In the genomic region with DNA sequence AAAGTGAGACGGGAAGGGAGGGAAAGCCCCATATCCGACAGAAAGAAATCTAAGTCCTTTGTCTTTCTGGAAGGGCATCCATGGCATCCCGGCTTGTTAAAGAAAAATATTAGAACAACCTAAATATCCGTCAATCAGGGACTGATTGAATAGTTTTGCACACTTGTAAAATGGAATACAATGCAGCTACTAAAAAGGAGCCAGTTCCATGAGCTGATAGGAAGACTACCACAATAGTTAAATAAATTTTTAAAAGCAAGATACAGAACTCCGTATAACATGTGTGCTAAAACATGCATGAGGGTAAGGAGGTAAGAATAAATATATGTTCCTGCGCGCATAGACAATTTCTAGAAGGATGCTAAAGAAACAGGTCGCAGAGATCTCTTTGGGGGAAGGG, we compare ENCODE assay signal across 8 cellular contexts. TPM values are rescaled to one million over a fixed set of nuclear protein-coding genes. Genes with fewer than 3 reads are reported as not detected.
A peak's percentile ranks its signal among the peaks of the same experiment; 100 is the strongest.
DNase-seq lines count a peak whose midpoint lies in the region; ATAC-seq, FAIRE-seq and TF ChIP-seq lines count a peak whose summit lies in the region.

No MANE protein-coding gene starts in this region.

- H3K27ac ChIP-seq in CD8-positive, alpha-beta T cell (ENCODE audit: low read depth, low read length) = peak overlapping the region; percentile 67
- peak overlapping the region in 1 of 2 donors; percentile 83 for H3K27ac ChIP-seq in coronary artery

- H3K4me2 ChIP-seq in Loucy (ENCODE audit: low read depth, low read length, poor library complexity, severe bottlenecking) = peak overlapping the region; percentile 93

- H4K20me1 ChIP-seq in Loucy (ENCODE audit: insufficient read depth, low read length, poor library complexity, severe bottlenecking) = no peaks in the 10 kb centered on the region

- no peak for TF ChIP-seq CTCF in CD8-positive, alpha-beta T cell (IDR thresholded peaks at IDR 0.05)
- TF ChIP-seq CTCF in Loucy (conservative IDR thresholded peaks at IDR 0.05; ENCODE audit: low read length) (no peak), coronary artery (IDR thresholded peaks at IDR 0.05) (no peak)

- peak overlapping the region; percentile 47 for H3K9ac ChIP-seq in Loucy (ENCODE audit: low read depth, low read length, poor library complexity, severe bottlenecking)

- ATAC-seq in CD8-positive, alpha-beta T cell = no peak

- H3K4me1 ChIP-seq in CD8-positive, alpha-beta T cell (ENCODE audit: insufficient read depth, low read length) = peaks cover 11% of the 10 kb centered on the region
- H3K4me1 ChIP-seq in Loucy (ENCODE audit: insufficient read depth, low read length, poor library complexity, severe bottlenecking) (peaks cover 14% of the 10 kb centered on the region), neuron (ENCODE audit: insufficient read depth, low read length) (peaks cover 2% of the 10 kb centered on the region), HAP-1 (peaks cover 8% of the 10 kb centered on the region)

- peak overlapping the region; percentile 51 for H3K4me3 ChIP-seq in CD8-positive, alpha-beta T cell (ENCODE audit: low read depth, low read length)
- H3K4me3 ChIP-seq in Loucy (ENCODE audit: low read length, poor library complexity, severe bottlenecking) (peak overlapping the region; percentile 76), coronary artery (peak overlapping the region; percentile 62), neuron (ENCODE audit: low read length) (peak overlapping the region; percentile 64), HAP-1 (no peak overlapping the region)

- H3K9me3 ChIP-seq in CD8-positive, alpha-beta T cell (ENCODE audit: low read length) = no peaks in the 10 kb centered on the region
- H3K9me3 ChIP-seq in Loucy (ENCODE audit: insufficient read depth, low read depth, low read length) (no peaks in the 10 kb centered on the region), neuron (ENCODE audit: low read length) (no peaks in the 10 kb centered on the region), HAP-1 (no peaks in the 10 kb centered on the region)

- H3K79me2 ChIP-seq in Loucy (ENCODE audit: insufficient read depth, low read length) = no peaks in the 10 kb centered on the region

- no peaks in the 10 kb centered on the region for H3K27me3 ChIP-seq in CD8-positive, alpha-beta T cell (ENCODE audit: insufficient read depth, low read length)
- H3K27me3 ChIP-seq in Loucy (ENCODE audit: insufficient read depth, low read length, poor library complexity, severe bottlenecking) (peaks cover 52% of the 10 kb centered on the region), neuron (ENCODE audit: insufficient read depth, low read length) (no peaks in the 10 kb centered on the region), HAP-1 (ENCODE audit: low read depth) (peaks cover 7% of the 10 kb centered on the region; the same call in 1 of the 2 replicates)

- H3K4me3 Mint-ChIP-seq in CD8-positive, alpha-beta T cell = peak overlapping the region; percentile 90

- peaks cover 16% of the 10 kb centered on the region for H3K4me1 Mint-ChIP-seq in CD8-positive, alpha-beta T cell (ENCODE audit: low read depth)

- H3F3A ChIP-seq in Loucy (ENCODE audit: low read depth) = no peaks in the 10 kb centered on the region

- CTCF ChIA-PET in CD8-positive, alpha-beta T cell (lab: Charles Lee) = interaction anchor here (0.9 to 2.2 kb wide), 5 partner anchors 9 to 33 kb away, joined by 3 to 14 read pairs (median 5); no protein-coding TSS in a partner anchor

- no peak for DNase-seq in CD8-positive, alpha-beta T cell
- no peak for DNase-seq in coronary artery (ENCODE audit: low spot score)
- no peak for DNase-seq in H54 (ENCODE audit: insufficient read length, low spot score)
- no peak for DNase-seq in HAP-1 (ENCODE audit: low spot score in 2 of 2)
- DNase-seq in iPS-NIHi11 (ENCODE audit: low spot score) = no peak
- no peak for DNase-seq in occipital lobe (lab: John Stamatoyannopoulos, UW)

- no peak for FAIRE-seq in H54 (lab: Jason Lieb, UNC)

- intact Hi-C loops in CD8-positive, alpha-beta T cell (cut with DNase I, micrococcal nuclease) = loop anchor here in 1 of 2 experiments (1.0 kb wide), 4 partner anchors 9 to 83 kb away; a partner anchor contains a TSS

- H3K9me2 ChIP-seq in Loucy (replicated peaks; ENCODE audit: low read depth, low read length) = no peaks in the 10 kb centered on the region

- POLR2A ChIA-PET in CD8-positive, alpha-beta T cell (lab: Charles Lee) = interaction anchor here (0.7 to 1.7 kb wide), 8 partner anchors 9 to 343 kb away, joined by 3 to 10 read pairs (median 6); a partner anchor contains a TSS

- no peaks in the 10 kb centered on the region for H3K36me3 Mint-ChIP-seq in CD8-positive, alpha-beta T cell

- H2AFZ ChIP-seq in Loucy (ENCODE audit: low read length) (peak overlapping the region; percentile 93), neuron (ENCODE audit: low read depth, low read length) (peak overlapping the region; percentile 68)

- H3K27ac Mint-ChIP-seq in CD8-positive, alpha-beta T cell = peak overlapping the region; percentile 99

- TF ChIP-seq POLR2A in H54 (IDR thresholded peaks at IDR 0.05; ENCODE audit: low read depth, low read length) = no peak

- no peaks in the 10 kb centered on the region for H3K27me3 Mint-ChIP-seq in CD8-positive, alpha-beta T cell (ENCODE audit: low read depth)

- no peaks in the 10 kb centered on the region for H3K9me3 Mint-ChIP-seq in CD8-positive, alpha-beta T cell

- in situ Hi-C loops in HAP-1 (cut with MboI; ENCODE audit: low sequenced_read_pairs) = no loop called here

- H3K36me3 ChIP-seq in CD8-positive, alpha-beta T cell (ENCODE audit: insufficient read depth, low read length) = no peaks in the 10 kb centered on the region
- H3K36me3 ChIP-seq in Loucy (ENCODE audit: insufficient read depth, low read length) = no peaks in the 10 kb centered on the region
- H3K36me3 ChIP-seq in neuron (ENCODE audit: insufficient read depth, low read length) = no peaks in the 10 kb centered on the region
- H3K36me3 ChIP-seq in HAP-1 (replicated peaks) = no peaks in the 10 kb centered on the region

RNA-seq across cellular contexts. Expression of a gene that starts 12.8 kb away (rescaled TPM):
- 1 to 10 TPM; 5.2 TPM for total RNA-seq in CD8-positive, alpha-beta T cell
- 20.3 TPM for total RNA-seq in occipital lobe

RNA-seq across cellular contexts. Expression of a gene that starts 56.7 kb away (rescaled TPM):
- total RNA-seq in CD8-positive, alpha-beta T cell = 10 to 100 TPM; 11.3 to 12.8 TPM
- total RNA-seq in occipital lobe = 72.1 TPM
